20 cellular contexts compared by ENCODE assay signal in the genomic region with DNA sequence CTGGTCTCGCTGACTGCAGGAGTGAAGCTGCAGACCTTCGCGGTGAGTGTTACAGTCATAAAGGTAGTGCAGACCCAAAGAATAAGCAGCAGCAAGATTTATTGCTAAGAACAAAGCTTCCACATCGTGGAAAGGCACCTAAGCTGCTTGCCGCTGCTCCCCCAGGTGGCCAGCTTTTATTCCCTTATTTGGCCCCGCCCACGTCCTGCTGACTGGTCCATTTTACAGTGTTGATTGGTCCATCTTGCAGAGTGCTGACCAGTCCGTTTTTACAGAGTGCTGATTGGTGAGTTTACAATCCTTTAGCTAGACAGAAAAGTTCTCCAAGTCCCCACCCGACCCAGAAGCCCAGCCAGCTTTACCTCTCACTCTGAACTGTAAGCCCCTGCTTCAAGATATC.
DNase-seq lines count a peak whose midpoint lies in the region; ATAC-seq and TF ChIP-seq lines count a peak whose summit lies in the region.
"Had no signal": no experiment of that assay in that cellular context is flagged by ENCODE, and none has a peak within 500 bp of the region (broad histone marks: within the 10 kb centered on the region; RNA-seq: fewer than 3 reads in every experiment).

No MANE protein-coding gene starts in this region.

- H4K8ac ChIP-seq in H9 (replicated peaks; ENCODE audit: insufficient read length, low read depth, low read length) = no peak overlapping the region

- no peak overlapping the region for H2BK5ac ChIP-seq in H9 (ENCODE audit: insufficient read length, low read length)

- no peak for TF ChIP-seq RAD21 in SK-N-SH (IDR thresholded peaks at IDR 0.05; ENCODE audit: low read length)

- no peak overlapping the region for H2AK5ac ChIP-seq in H9 (ENCODE audit: insufficient read length, low read length)

- no peaks in the 10 kb centered on the region for H3K4me1 ChIP-seq in SK-N-SH (ENCODE audit: control insufficient read depth in 1 of 2, insufficient read depth in 2 of 2, low read depth in 1 of 2, low read length in 1 of 2)
- H3K4me1 ChIP-seq in H9 (ENCODE audit: insufficient read depth, low read length) = no peaks in the 10 kb centered on the region
- H3K4me1 ChIP-seq: colonic mucosa, left ventricle myocardium inferior, right atrium auricular region, vagina had no signal

- H3K18ac ChIP-seq in H9 (ENCODE audit: insufficient read length, low read depth, low read length) = no peak overlapping the region

- no peak overlapping the region for H3K23ac ChIP-seq in H9 (ENCODE audit: insufficient read length, low read depth, low read length)

- POLR2A ChIA-PET in SK-N-SH (lab: Yijun Ruan, JAX) = no interaction called here

- no peak overlapping the region; a peak in 1 of 7 replicates for H3K27ac Mint-ChIP-seq in H9
- H3K27ac Mint-ChIP-seq in T-helper 17 cell = no peak overlapping the region
- H3K27ac Mint-ChIP-seq: CD8-positive, alpha-beta memory T cell had no signal

- no peak overlapping the region for H4K91ac ChIP-seq in H9 (ENCODE audit: insufficient read length, low read depth, low read length)

- H3K56ac ChIP-seq in H9 (ENCODE audit: insufficient read length, low read depth, low read length) = no peak overlapping the region

- H3K9me2 ChIP-seq in SK-N-SH = no peaks in the 10 kb centered on the region

- H3K36me3 Mint-ChIP-seq in H9 (ENCODE audit: insufficient read depth in 1 of 3, low read depth in 3 of 3) (no peaks in the 10 kb centered on the region; a peak in 2 of 7 replicates), T-helper 17 cell (ENCODE audit: low read depth) (no peaks in the 10 kb centered on the region)
- H3K36me3 Mint-ChIP-seq: CD8-positive, alpha-beta memory T cell had no signal

- H3K4me1 Mint-ChIP-seq in H9 (peaks cover 5 to 7% of the 10 kb centered on the region in 2 experiments; a peak in 3 of 4 replicates), T-helper 17 cell (no peaks in the 10 kb centered on the region)
- H3K4me1 Mint-ChIP-seq: CD8-positive, alpha-beta memory T cell had no signal

- no peak overlapping the region for H3T11ph ChIP-seq in H9 (ENCODE audit: low read length)

- TF ChIP-seq CTCF in SK-N-SH (IDR thresholded peaks at IDR 0.05) (peak; percentile 17; the same call in 1 of the 2 replicates), H9 (conservative IDR thresholded peaks at IDR 0.05) (peak; percentile 25; the same call in 2 of the 3 replicates), fibroblast of pulmonary artery (IDR thresholded peaks at IDR 0.05; ENCODE audit: low read length, missing control alignments) (no peak)

- no peak overlapping the region for H3K9ac ChIP-seq in SK-N-SH
- H3K9ac ChIP-seq in H9 (ENCODE audit: extremely low read depth, insufficient read length, low read length) = no peak overlapping the region

- no peak overlapping the region for H2BK15ac ChIP-seq in H9 (ENCODE audit: low read depth, low read length)

- no peaks in the 10 kb centered on the region for H3K27me3 Mint-ChIP-seq in H9 (ENCODE audit: low read depth)
- no peaks in the 10 kb centered on the region for H3K27me3 Mint-ChIP-seq in T-helper 17 cell

- H3K14ac ChIP-seq in H9 (ENCODE audit: insufficient read depth, low read length) = no peak overlapping the region

- H3K4me2 ChIP-seq in SK-N-SH = no peak overlapping the region
- no peak overlapping the region for H3K4me2 ChIP-seq in H9 (ENCODE audit: insufficient read depth, insufficient read length, low read length)

- H3K4ac ChIP-seq in H9 (ENCODE audit: low read depth, low read length) = no peak overlapping the region

- H3K27ac ChIP-seq in SK-N-SH (ENCODE audit: low read depth in 2 of 2, low read length in 1 of 2) (no peak overlapping the region), H9 (ENCODE audit: insufficient read length, low read depth, low read length) (no peak overlapping the region)
- H3K27ac ChIP-seq: colonic mucosa, HL-60, left ventricle myocardium inferior, right atrium auricular region, vagina had no signal

- H3K27me3 ChIP-seq in SK-N-SH (ENCODE audit: insufficient read depth) (no peaks in the 10 kb centered on the region), H9 (ENCODE audit: insufficient read depth, low read length) (no peaks in the 10 kb centered on the region)
- H3K27me3 ChIP-seq: colonic mucosa, right atrium auricular region, vagina had no signal

- H3K9me3 Mint-ChIP-seq in H9 = peaks cover 2% of the 10 kb centered on the region in 2 experiments; a peak in 4 of 5 replicates

- H3K36me3 ChIP-seq in SK-N-SH (replicated peaks in 1 of 2; ENCODE audit: control insufficient read depth in 1 of 2, insufficient read depth in 2 of 2, low read length in 1 of 2) = no peaks in the 10 kb centered on the region
- H3K36me3 ChIP-seq: colonic mucosa, left ventricle myocardium inferior, right atrium auricular region, vagina had no signal

- H3K9me3 ChIP-seq in SK-N-SH (no peaks in the 10 kb centered on the region), H9 (ENCODE audit: control insufficient read depth, low read depth, low read length) (no peaks in the 10 kb centered on the region), T-helper 17 cell (ENCODE audit: control insufficient read depth, low read length, poor library complexity, severe bottlenecking) (no peaks in the 10 kb centered on the region)
- H3K9me3 ChIP-seq: colonic mucosa, left ventricle myocardium inferior, right atrium auricular region, vagina had no signal

- 58% methylated on average over 8 of the region's 9 CpGs for WGBS in SK-N-SH (ENCODE audit: low lambda C conversion rate)
- no CpG with 5 or more reads among the region's 9 CpGs for WGBS in H9 (ENCODE audit: extremely low coverage, insufficient read length, low lambda C conversion rate)

- no peak overlapping the region for H3K4me3 Mint-ChIP-seq in H9
- no peak overlapping the region for H3K4me3 Mint-ChIP-seq in T-helper 17 cell
- H3K4me3 Mint-ChIP-seq: CD8-positive, alpha-beta memory T cell had no signal

- DNase-seq in SK-N-SH (no peak), H9 (peak; percentile 39), OCI-M1 (lab: John Stamatoyannopoulos, UW) (peak; percentile 6), fibroblast of pulmonary artery (ENCODE audit: low read depth) (peak; percentile 4), DMS 273 (lab: John Stamatoyannopoulos, UW; ENCODE audit: unreplicated experiment) (no peak), T-helper 17 cell (no peak)
- DNase-seq: activated CD4-positive, alpha-beta T cell treated with anti-CD3 and anti-CD28 coated beads for 4 hours; activated naive CD4-positive, alpha-beta T cell treated with Interleukin-2 at 50 U/mL for 16 hours; CD8-positive, alpha-beta memory T cell; colonic mucosa; GF-D8; KBM-7; left ventricle myocardium inferior; NCI-H1436; nucleus accumbens had no signal

- no peaks in the 10 kb centered on the region for H3K79me2 ChIP-seq in SK-N-SH (ENCODE audit: insufficient read depth)
- no peaks in the 10 kb centered on the region for H3K79me2 ChIP-seq in H9 (ENCODE audit: insufficient read depth, low read length)

- H4K5ac ChIP-seq in H9 (ENCODE audit: insufficient read length, low read depth, low read length) = no peak overlapping the region

- H3K79me1 ChIP-seq in H9 (ENCODE audit: insufficient read depth, low read depth, low read length, poor library complexity, severe bottlenecking) = no peaks in the 10 kb centered on the region

- no peak overlapping the region for H2BK120ac ChIP-seq in H9 (ENCODE audit: low read depth, low read length, poor library complexity, severe bottlenecking)

- no peak overlapping the region for H3K4me3 ChIP-seq in SK-N-SH (ENCODE audit: low read depth in 2 of 2, low read length in 1 of 2)
- no peak overlapping the region for H3K4me3 ChIP-seq in fibroblast of pulmonary artery (replicated peaks; ENCODE audit: low read depth, low read length)
- H3K4me3 ChIP-seq: colonic mucosa, left ventricle myocardium inferior, right atrium auricular region, vagina had no signal

- H4K20me1 ChIP-seq in SK-N-SH (ENCODE audit: insufficient read depth) = no peaks in the 10 kb centered on the region
- H4K20me1 ChIP-seq in H9 (ENCODE audit: control insufficient read depth, insufficient read depth, insufficient read length) = no peaks in the 10 kb centered on the region

- no peak overlapping the region for H2BK20ac ChIP-seq in H9 (ENCODE audit: low read depth, low read length, poor library complexity, severe bottlenecking)

- H2AFZ ChIP-seq in SK-N-SH (ENCODE audit: low read depth) (no peak overlapping the region), H9 (ENCODE audit: low read length) (no peak overlapping the region)

- ATAC-seq in SK-N-SH treated with all-trans-retinoic acid at 6 μM for 48 hours (no peak), T-helper 17 cell (no peak), GM18517 (IDR thresholded peaks at IDR 0.05; ENCODE audit: unreplicated experiment) (no peak)

- TF ChIP-seq EP300 in SK-N-SH (IDR thresholded peaks at IDR 0.05; ENCODE audit: borderline replicate concordance in 1 of 2, low read depth in 1 of 2, low read length in 1 of 2) = no peak

- CTCF ChIA-PET in SK-N-SH (lab: Yijun Ruan, JAX) = no interaction called here

- no peaks in the 10 kb centered on the region for H3F3A ChIP-seq in SK-N-SH (replicated peaks; ENCODE audit: insufficient read depth)

- no peaks in the 10 kb centered on the region for H3K23me2 ChIP-seq in H9 (ENCODE audit: insufficient read length, low read depth, low read length, poor library complexity, severe bottlenecking)

- H2BK12ac ChIP-seq in H9 (ENCODE audit: insufficient read length, low read depth, low read length) = no peak overlapping the region

TF ChIP-seq in SK-N-SH, 30 proteins besides CTCF, POLR2A, EP300 and RAD21 (continues in another document):
- TF ChIP-seq NFIC (IDR thresholded peaks at IDR 0.05; ENCODE audit: borderline replicate concordance) (no peak), RCOR1 (IDR thresholded peaks at IDR 0.05; ENCODE audit: low read length) (no peak)
- TF ChIP-seq, protein P1, sequence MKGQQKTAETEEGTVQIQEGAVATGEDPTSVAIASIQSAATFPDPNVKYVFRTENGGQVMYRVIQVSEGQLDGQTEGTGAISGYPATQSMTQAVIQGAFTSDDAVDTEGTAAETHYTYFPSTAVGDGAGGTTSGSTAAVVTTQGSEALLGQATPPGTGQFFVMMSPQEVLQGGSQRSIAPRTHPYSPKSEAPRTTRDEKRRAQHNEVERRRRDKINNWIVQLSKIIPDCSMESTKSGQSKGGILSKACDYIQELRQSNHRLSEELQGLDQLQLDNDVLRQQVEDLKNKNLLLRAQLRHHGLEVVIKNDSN (IDR thresholded peaks at IDR 0.05; ENCODE audit: borderline replicate concordance, low read depth) = no peak

TF ChIP-seq in SK-N-SH treated with all-trans-retinoic acid at 6 μM for 48 hours, 23 proteins besides CTCF, POLR2A, EP300 and RAD21 (continues in another document):
- no peak for TF ChIP-seq ESRRG (CRISPR knock-in tag; IDR thresholded peaks at IDR 0.05)
- TF ChIP-seq, protein P2, sequence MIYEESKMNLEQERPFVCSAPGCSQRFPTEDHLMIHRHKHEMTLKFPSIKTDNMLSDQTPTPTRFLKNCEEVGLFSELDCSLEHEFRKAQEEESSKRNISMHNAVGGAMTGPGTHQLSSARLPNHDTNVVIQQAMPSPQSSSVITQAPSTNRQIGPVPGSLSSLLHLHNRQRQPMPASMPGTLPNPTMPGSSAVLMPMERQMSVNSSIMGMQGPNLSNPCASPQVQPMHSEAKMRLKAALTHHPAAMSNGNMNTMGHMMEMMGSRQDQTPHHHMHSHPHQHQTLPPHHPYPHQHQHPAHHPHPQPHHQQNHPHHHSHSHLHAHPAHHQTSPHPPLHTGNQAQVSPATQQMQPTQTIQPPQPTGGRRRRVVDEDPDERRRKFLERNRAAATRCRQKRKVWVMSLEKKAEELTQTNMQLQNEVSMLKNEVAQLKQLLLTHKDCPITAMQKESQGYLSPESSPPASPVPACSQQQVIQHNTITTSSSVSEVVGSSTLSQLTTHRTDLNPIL (CRISPR knock-in tag; IDR thresholded peaks at IDR 0.05; ENCODE audit: low read depth) = no peak

Comparison
In these comparisons a context has a peak if more than half of its experiments do, and no peak if none do; other contexts are left out.
1. DNase-seq: peak in H9 (single experiment), OCI-M1 (single experiment) and fibroblast of pulmonary artery (single experiment); none in SK-N-SH (single experiment), DMS 273 (single experiment) and T-helper 17 cell (0 of 3).